9 cellular contexts compared by ENCODE assay signal in genomic region chrX:45807572-45808425, GRCh38.
DNase-seq lines count a peak whose midpoint lies in the region; ATAC-seq and TF ChIP-seq lines count a peak whose summit lies in the region.
"Had no signal": no experiment of that assay in that cellular context is flagged by ENCODE, and none has a peak within 500 bp of the region (broad histone marks: within the 10 kb centered on the region; RNA-seq: fewer than 3 reads in every experiment).

No MANE protein-coding gene starts in this region.

- intact Hi-C loops in cardiac septum (cut with DNase I), result loop anchor here (10.0 kb wide), 1 partner anchor 567 kb away; no protein-coding TSS in a partner anchor
- intact Hi-C loops in activated T-helper 2 cell treated with anti-CD3 and anti-CD28 coated beads, Interferon-gamma antibody, Interleukin-2, Interleukin-4, amounts not matched to agents 10 μg/mL and 5 μg/mL and 100 μg/mL, durations not matched to agents 14 hours and 24 hours and 36 hours (cut with micrococcal nuclease), result loop anchor here (1.0 to 2.0 kb wide), 4 partner anchors 12 to 513 kb away; no protein-coding TSS in a partner anchor
- intact Hi-C loops in upper lobe of right lung (cut with DNase I), result no loop called here

- peak overlapping the region; percentile 78 for H3K27ac ChIP-seq in cardiac muscle cell
- peak overlapping the region; percentile 36 for H3K27ac ChIP-seq in upper lobe of right lung

- peak overlapping the region; percentile 74 for H3K4me3 Mint-ChIP-seq in activated T-helper 2 cell treated with anti-CD3 and anti-CD28 coated beads, Interferon-gamma antibody, Interleukin-2, Interleukin-4, amounts not matched to agents 10 μg/mL and 5 μg/mL and 100 μg/mL, durations not matched to agents 14 hours and 24 hours and 36 hours (ENCODE audit: low read depth)

- H3K27me3 Mint-ChIP-seq in activated T-helper 2 cell treated with anti-CD3 and anti-CD28 coated beads, Interferon-gamma antibody, Interleukin-2, Interleukin-4, amounts not matched to agents 10 μg/mL and 5 μg/mL and 100 μg/mL, durations not matched to agents 14 hours and 24 hours and 36 hours (ENCODE audit: low read depth), result no peaks in the 10 kb centered on the region

- H3K9me3 Mint-ChIP-seq in activated T-helper 2 cell treated with anti-CD3 and anti-CD28 coated beads, Interferon-gamma antibody, Interleukin-2, Interleukin-4, amounts not matched to agents 10 μg/mL and 5 μg/mL and 100 μg/mL, durations not matched to agents 14 hours and 24 hours and 36 hours, result no peaks in the 10 kb centered on the region

- peak overlapping the region; percentile 91 for H3K27ac Mint-ChIP-seq in activated T-helper 2 cell treated with anti-CD3 and anti-CD28 coated beads, Interferon-gamma antibody, Interleukin-2, Interleukin-4, amounts not matched to agents 10 μg/mL and 5 μg/mL and 100 μg/mL, durations not matched to agents 14 hours and 24 hours and 36 hours

- H3K9me3 ChIP-seq in cardiac muscle cell (ENCODE audit: low read depth), result no peaks in the 10 kb centered on the region
- H3K9me3 ChIP-seq in upper lobe of right lung, result no peaks in the 10 kb centered on the region

- DNase-seq in cardiac muscle cell (ENCODE audit: low read depth in 1 of 2, low spot score in 1 of 2), result peak; percentile 9 to 64
- no peak for DNase-seq in cardiac septum (ENCODE audit: low spot score)
- no peak for DNase-seq in activated T-helper 2 cell treated with anti-CD3 and anti-CD28 coated beads, Interferon-gamma antibody, Interleukin-2, Interleukin-4, amounts not matched to agents 10 μg/mL and 5 μg/mL and 100 μg/mL, durations not matched to agents 14 hours and 24 hours and 36 hours (ENCODE audit: low spot score)
- peak; percentile 75 for DNase-seq in iris pigment epithelial cell (ENCODE audit: low read depth)
- no peak for DNase-seq in upper lobe of right lung
- no peak for DNase-seq in effector CD8-positive, alpha-beta T cell (lab: John Stamatoyannopoulos, UW)
- DNase-seq in NCI-H1436 treated with DMSO at 0.1 percent for 48 hours (lab: John Stamatoyannopoulos, UW), result no peak
- DNase-seq: DMS79 had no signal

- H3K36me3 Mint-ChIP-seq in activated T-helper 2 cell treated with anti-CD3 and anti-CD28 coated beads, Interferon-gamma antibody, Interleukin-2, Interleukin-4, amounts not matched to agents 10 μg/mL and 5 μg/mL and 100 μg/mL, durations not matched to agents 14 hours and 24 hours and 36 hours (ENCODE audit: low read depth), result peaks cover 77% of the 10 kb centered on the region

- no peak for ATAC-seq in upper lobe of right lung
- ATAC-seq in GM18519 (IDR thresholded peaks at IDR 0.05; ENCODE audit: low FRiP score, unreplicated experiment), result no peak

- H3K4me1 ChIP-seq in cardiac muscle cell (ENCODE audit: low read depth) (peaks cover 3% of the 10 kb centered on the region), upper lobe of right lung (no peaks in the 10 kb centered on the region)

- H3K36me3 ChIP-seq in cardiac muscle cell, result no peaks in the 10 kb centered on the region
- H3K36me3 ChIP-seq in upper lobe of right lung, result no peaks in the 10 kb centered on the region

- H3K4me3 ChIP-seq in cardiac muscle cell, result no peak overlapping the region
- H3K4me3 ChIP-seq in upper lobe of right lung, result peak overlapping the region; percentile 23

- no peak for TF ChIP-seq CTCF in cardiac muscle cell (IDR thresholded peaks at IDR 0.05; ENCODE audit: low read depth, low read length)
- TF ChIP-seq CTCF in upper lobe of right lung (IDR thresholded peaks at IDR 0.05), result no peak

- no peaks in the 10 kb centered on the region for H3K27me3 ChIP-seq in cardiac muscle cell
- H3K27me3 ChIP-seq in upper lobe of right lung, result no peaks in the 10 kb centered on the region

- peaks cover 79% of the 10 kb centered on the region for H3K4me1 Mint-ChIP-seq in activated T-helper 2 cell treated with anti-CD3 and anti-CD28 coated beads, Interferon-gamma antibody, Interleukin-2, Interleukin-4, amounts not matched to agents 10 μg/mL and 5 μg/mL and 100 μg/mL, durations not matched to agents 14 hours and 24 hours and 36 hours (ENCODE audit: low read depth)

Comparison
In these comparisons a context has a peak if more than half of its experiments do, and no peak if none do; other contexts are left out.
1. DNase-seq: peak in cardiac muscle cell (2 of 2) and iris pigment epithelial cell (single experiment); none in cardiac septum (single experiment), activated T-helper 2 cell treated with anti-CD3 and anti-CD28 coated beads, Interferon-gamma antibody, Interleukin-2, Interleukin-4, amounts not matched to agents 10 μg/mL and 5 μg/mL and 100 μg/mL, durations not matched to agents 14 hours and 24 hours and 36 hours (single experiment), upper lobe of right lung (single experiment), effector CD8-positive, alpha-beta T cell (single experiment) and NCI-H1436 treated with DMSO at 0.1 percent for 48 hours (single experiment).